26 cellular contexts compared by ENCODE assay signal in genomic region chr10:1872151-1872726, GRCh38.
"Had no signal": no experiment of that assay in that cellular context is flagged by ENCODE, and none has a peak within 500 bp of the region (broad histone marks: within the 10 kb centered on the region; RNA-seq: fewer than 3 reads in every experiment).

No MANE protein-coding gene starts in this region.

- H3K36me3 ChIP-seq: adrenal gland, esophagus squamous epithelium, gastroesophageal sphincter had no signal

- H3K9me3 ChIP-seq: adrenal gland, body of pancreas, esophagus squamous epithelium had no signal

- H3K4me3 Mint-ChIP-seq: activated CD4-positive, alpha-beta T cell treated with anti-CD3 and anti-CD28 coated beads for 36 hours; activated CD4-positive, alpha-beta T cell treated with anti-CD3 and anti-CD28 coated beads, Interleukin-2, amount 10 ng/mL, durations not matched to agents 7 days and 5 days; activated CD8-positive, alpha-beta T cell treated with anti-CD3 and anti-CD28 coated beads for 36 hours; activated naive CD4-positive, alpha-beta T cell treated with anti-CD3 and anti-CD28 coated beads for 36 hours; activated naive CD4-positive, alpha-beta T cell treated with anti-CD3 and anti-CD28 coated beads, Interleukin-2, amount 50 U/mL, for 24 hours; activated naive CD8-positive, alpha-beta T cell treated with anti-CD3 and anti-CD28 coated beads for 36 hours; activated naive CD8-positive, alpha-beta T cell treated with anti-CD3 and anti-CD28 coated beads, Interleukin-2, amount 50 U/mL, for 24 hours; activated T-cell treated with anti-CD3 and anti-CD28 coated beads, Interleukin-2, amount 50 U/mL, for 4 hours; effector memory CD8-positive, alpha-beta T cell had no signal

- H3K9me3 Mint-ChIP-seq: activated CD4-positive, alpha-beta T cell treated with anti-CD3 and anti-CD28 coated beads, Interleukin-2, amount 10 ng/mL, durations not matched to agents 7 days and 5 days; activated CD8-positive, alpha-beta T cell treated with anti-CD3 and anti-CD28 coated beads for 36 hours; activated naive CD4-positive, alpha-beta T cell treated with anti-CD3 and anti-CD28 coated beads for 36 hours; activated naive CD8-positive, alpha-beta T cell treated with anti-CD3 and anti-CD28 coated beads for 36 hours; activated T-helper 2 cell treated with anti-CD3 and anti-CD28 coated beads, Interferon-gamma antibody, Interleukin-2, Interleukin-4, amounts not matched to agents 10 μg/mL and 5 μg/mL and 100 μg/mL, durations not matched to agents 14 hours and 24 hours and 36 hours; effector memory CD8-positive, alpha-beta T cell had no signal

- DNase-seq: activated CD4-positive, alpha-beta T cell treated with anti-CD3 and anti-CD28 coated beads for 36 hours; activated CD4-positive, alpha-beta T cell treated with anti-CD3 and anti-CD28 coated beads, Interleukin-2, amount 10 ng/mL, durations not matched to agents 7 days and 5 days; activated CD4-positive, alpha-beta T cell treated with anti-CD3 and anti-CD28 coated beads, Interleukin-2, amount 50 U/mL, for 48 hours; activated CD4-positive, CD25-positive, alpha-beta regulatory T cell; activated CD4-positive, CD25-positive, alpha-beta regulatory T cell treated with anti-CD3 and anti-CD28 coated beads, Interleukin-2, amount 50 U/mL, for 72 hours; activated CD8-positive, alpha-beta memory T cell treated with anti-CD3 and anti-CD28 coated beads for 24 hours; activated CD8-positive, alpha-beta T cell treated with anti-CD3 and anti-CD28 coated beads for 36 hours; activated effector memory CD4-positive, alpha-beta T cell treated with anti-CD3 and anti-CD28 coated beads, Interleukin-2, amount 50 U/mL, for 16 hours; activated naive CD4-positive, alpha-beta T cell treated with anti-CD3 and anti-CD28 coated beads for 36 hours; activated naive CD8-positive, alpha-beta T cell treated with anti-CD3 and anti-CD28 coated beads for 36 hours; activated naive CD8-positive, alpha-beta T cell treated with anti-CD3 and anti-CD28 coated beads, Interleukin-2, amount 50 U/mL, for 24 hours; activated T-cell treated with anti-CD3 and anti-CD28 coated beads, Interleukin-2, amount 50 U/mL, for 4 hours; adrenal gland; aorta; body of pancreas; cortex of kidney; dermis blood vessel endothelial cell; effector CD4-positive, alpha-beta T cell; effector memory CD8-positive, alpha-beta T cell; erythroblast; esophagus squamous epithelium; foreskin melanocyte; T-helper 2 cell had no signal

- H3K4me1 Mint-ChIP-seq: activated CD4-positive, alpha-beta T cell treated with anti-CD3 and anti-CD28 coated beads for 36 hours; activated CD4-positive, alpha-beta T cell treated with anti-CD3 and anti-CD28 coated beads, Interleukin-2, amount 10 ng/mL, durations not matched to agents 7 days and 5 days; activated naive CD4-positive, alpha-beta T cell treated with anti-CD3 and anti-CD28 coated beads, Interleukin-2, amount 50 U/mL, for 24 hours; activated naive CD8-positive, alpha-beta T cell treated with anti-CD3 and anti-CD28 coated beads for 36 hours; activated naive CD8-positive, alpha-beta T cell treated with anti-CD3 and anti-CD28 coated beads, Interleukin-2, amount 50 U/mL, for 24 hours had no signal

- ATAC-seq: activated CD4-positive, alpha-beta T cell treated with anti-CD3 and anti-CD28 coated beads for 36 hours; activated CD8-positive, alpha-beta T cell treated with anti-CD3 and anti-CD28 coated beads for 36 hours; activated naive CD8-positive, alpha-beta T cell treated with anti-CD3 and anti-CD28 coated beads, Interleukin-2, amount 50 U/mL, for 24 hours; activated T-cell treated with anti-CD3 and anti-CD28 coated beads, Interleukin-2, amount 50 U/mL, for 4 hours; body of pancreas; effector memory CD8-positive, alpha-beta T cell; gastroesophageal sphincter had no signal

- H3K4me1 ChIP-seq: adrenal gland, body of pancreas, esophagus squamous epithelium, gastroesophageal sphincter had no signal

- H3K27me3 ChIP-seq: adrenal gland, body of pancreas, esophagus squamous epithelium had no signal

- H3K27ac ChIP-seq: adrenal gland, body of pancreas, esophagus squamous epithelium, gastroesophageal sphincter had no signal

- H3K36me3 Mint-ChIP-seq: activated naive CD8-positive, alpha-beta T cell treated with anti-CD3 and anti-CD28 coated beads for 36 hours had no signal

- H3K27ac Mint-ChIP-seq: activated CD4-positive, alpha-beta T cell treated with anti-CD3 and anti-CD28 coated beads for 36 hours; activated CD8-positive, alpha-beta T cell treated with anti-CD3 and anti-CD28 coated beads for 36 hours; activated naive CD4-positive, alpha-beta T cell treated with anti-CD3 and anti-CD28 coated beads for 36 hours; activated naive CD4-positive, alpha-beta T cell treated with anti-CD3 and anti-CD28 coated beads, Interleukin-2, amount 50 U/mL, for 24 hours; activated naive CD8-positive, alpha-beta T cell treated with anti-CD3 and anti-CD28 coated beads for 36 hours; activated naive CD8-positive, alpha-beta T cell treated with anti-CD3 and anti-CD28 coated beads, Interleukin-2, amount 50 U/mL, for 24 hours; activated T-helper 2 cell treated with anti-CD3 and anti-CD28 coated beads, Interferon-gamma antibody, Interleukin-2, Interleukin-4, amounts not matched to agents 10 μg/mL and 5 μg/mL and 100 μg/mL, durations not matched to agents 14 hours and 24 hours and 36 hours; effector memory CD8-positive, alpha-beta T cell had no signal

- H3K27me3 Mint-ChIP-seq: activated CD4-positive, alpha-beta T cell treated with anti-CD3 and anti-CD28 coated beads for 36 hours; activated CD4-positive, alpha-beta T cell treated with anti-CD3 and anti-CD28 coated beads, Interleukin-2, amount 10 ng/mL, durations not matched to agents 7 days and 5 days; activated naive CD4-positive, alpha-beta T cell treated with anti-CD3 and anti-CD28 coated beads, Interleukin-2, amount 50 U/mL, for 24 hours; activated naive CD8-positive, alpha-beta T cell treated with anti-CD3 and anti-CD28 coated beads for 36 hours; activated naive CD8-positive, alpha-beta T cell treated with anti-CD3 and anti-CD28 coated beads, Interleukin-2, amount 50 U/mL, for 24 hours had no signal

- H3K4me3 ChIP-seq: adrenal gland, body of pancreas, esophagus squamous epithelium, gastroesophageal sphincter had no signal
